Comparison of ENCODE assay signal across 8 cellular contexts in genomic region chr1:41724248-41724647, GRCh38.
"Had no signal": no experiment of that assay in that cellular context is flagged by ENCODE, and none has a peak within 500 bp of the region (broad histone marks: within the 10 kb centered on the region; RNA-seq: fewer than 3 reads in every experiment).

No MANE protein-coding gene starts in this region.

- ATAC-seq: stimulated activated effector memory CD8-positive, alpha-beta T cell treated with anti-CD3 and anti-CD28 coated beads, Interleukin-12 subunit alpha, Interleukin-12 subunit beta, amount 100 ng/mL, for 72 hours had no signal

- H3K4me3 Mint-ChIP-seq: activated B cell treated with CpG ODN at 0.5 μM for 24 hours; activated naive CD4-positive, alpha-beta T cell treated with anti-CD3 and anti-CD28 coated beads, Interleukin-2, amount 50 U/mL, for 24 hours; stimulated activated effector memory CD8-positive, alpha-beta T cell treated with anti-CD3 and anti-CD28 coated beads, Interleukin-12 subunit alpha, Interleukin-12 subunit beta, amount 100 ng/mL, for 72 hours; T-helper 1 cell treated with Interleukin-12 subunit alpha and Interleukin-12 subunit beta and Interleukin-4 antibody, amounts not matched to agents 30 μg/mL and 1 μg/mL, for 36 hours had no signal

- H3K27me3 Mint-ChIP-seq: activated B cell treated with CpG ODN at 0.5 μM for 24 hours; activated naive CD4-positive, alpha-beta T cell treated with anti-CD3 and anti-CD28 coated beads, Interleukin-2, amount 50 U/mL, for 24 hours had no signal

- H3K36me3 Mint-ChIP-seq: activated naive CD4-positive, alpha-beta T cell treated with anti-CD3 and anti-CD28 coated beads, Interleukin-2, amount 50 U/mL, for 24 hours had no signal

- H3K27ac Mint-ChIP-seq: activated B cell treated with CpG ODN at 0.5 μM for 24 hours; activated naive CD4-positive, alpha-beta T cell treated with anti-CD3 and anti-CD28 coated beads, Interleukin-2, amount 50 U/mL, for 24 hours; stimulated activated effector memory CD8-positive, alpha-beta T cell treated with anti-CD3 and anti-CD28 coated beads, Interleukin-12 subunit alpha, Interleukin-12 subunit beta, amount 100 ng/mL, for 72 hours; T-helper 1 cell treated with Interleukin-12 subunit alpha and Interleukin-12 subunit beta and Interleukin-4 antibody, amounts not matched to agents 30 μg/mL and 1 μg/mL, for 36 hours had no signal

- DNase-seq: activated B cell treated with CpG ODN at 0.5 μM for 24 hours; activated T-cell treated with anti-CD3 and anti-CD28 coated beads, Interleukin-2, amount 50 U/mL, for 1 hour; kidney; retina; thyroid gland had no signal

- H3K9me3 Mint-ChIP-seq: activated B cell treated with CpG ODN at 0.5 μM for 24 hours; activated naive CD4-positive, alpha-beta T cell treated with anti-CD3 and anti-CD28 coated beads, Interleukin-2, amount 50 U/mL, for 24 hours; stimulated activated effector memory CD8-positive, alpha-beta T cell treated with anti-CD3 and anti-CD28 coated beads, Interleukin-12 subunit alpha, Interleukin-12 subunit beta, amount 100 ng/mL, for 72 hours; T-helper 1 cell treated with Interleukin-12 subunit alpha and Interleukin-12 subunit beta and Interleukin-4 antibody, amounts not matched to agents 30 μg/mL and 1 μg/mL, for 36 hours had no signal
